Comparison of ENCODE assay signal across 8 cellular contexts in the genomic region with DNA sequence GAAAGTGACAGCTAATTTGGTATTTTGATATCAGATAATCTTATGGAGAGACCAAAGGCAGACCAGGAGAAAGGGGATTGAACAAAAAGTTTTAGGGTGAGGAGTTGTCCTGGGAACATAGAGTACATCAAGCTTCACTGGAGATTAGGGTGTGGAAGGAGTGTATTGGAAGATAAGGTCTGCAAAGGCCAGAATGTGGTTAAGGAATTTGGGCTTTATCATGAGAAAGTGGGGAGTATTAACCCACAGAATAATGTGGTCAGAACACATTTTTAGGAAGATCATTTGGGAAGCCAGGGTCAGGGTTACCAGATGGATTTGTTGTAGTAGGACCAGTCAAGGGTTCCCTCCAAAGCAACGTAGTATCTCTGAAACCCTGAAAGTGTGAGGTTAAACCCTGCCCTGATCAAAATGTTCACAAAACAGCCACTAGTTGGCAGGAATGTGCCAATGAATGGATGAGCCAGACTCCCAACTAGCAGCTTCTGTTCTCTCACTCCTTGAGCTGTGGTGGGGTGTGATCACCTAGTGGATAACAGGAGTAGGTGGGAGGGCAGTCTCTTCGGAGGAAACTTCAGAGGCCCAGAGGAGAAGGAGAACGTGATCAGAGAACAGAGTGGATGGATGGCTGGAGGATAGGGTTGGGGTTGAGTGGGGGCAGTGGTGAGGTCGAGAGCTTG. TPM values are rescaled to one million over a fixed set of nuclear protein-coding genes. Genes with fewer than 3 reads are reported as not detected.
A peak's percentile ranks its signal among the peaks of the same experiment; 100 is the strongest.
DNase-seq lines count a peak whose midpoint lies in the region; ATAC-seq, FAIRE-seq and TF ChIP-seq lines count a peak whose summit lies in the region.

No MANE protein-coding gene starts in this region.

- no peak for TF ChIP-seq POLR2A in adrenal gland (IDR thresholded peaks at IDR 0.05)

- no peaks in the 10 kb centered on the region for H3K27me3 ChIP-seq in adrenal gland

- H3K4me1 ChIP-seq in adrenal gland (replicated peaks in 1 of 2): peaks cover 0 to 11% of the 10 kb centered on the region in 2 donors

- H3K36me3 ChIP-seq in adrenal gland (replicated peaks in 1 of 2): peaks cover 0 to 15% of the 10 kb centered on the region in 2 donors

- intact Hi-C loops in adrenal gland (cut with DNase I): no loop called here
- intact Hi-C loops in left cardiac atrium (cut with DNase I): no loop called here

- DNase-seq in AG08395 (ENCODE audit: low spot score): peak; percentile 79
- DNase-seq in Kasumi-1 (lab: John Stamatoyannopoulos, UW): peak; percentile 93 to 94
- peak; percentile 80 for DNase-seq in RCC 7860 (ENCODE audit: low spot score)
- peak in 5 of 7 donors; percentile 35 to 76 (median 47) for DNase-seq in adrenal gland
- DNase-seq in left cardiac atrium: no peak
- peak; percentile 75 for DNase-seq in retina
- no peak for DNase-seq in amniotic stem cell (lab: John Stamatoyannopoulos, UW)

- no peaks in the 10 kb centered on the region for H3K9me3 ChIP-seq in adrenal gland (replicated peaks in 1 of 3)

- TF ChIP-seq CTCF in GM12874 (IDR thresholded peaks at IDR 0.05; ENCODE audit: insufficient read depth, low read depth, low read length): peak; percentile 83
- peak; percentile 25 to 72 (median 57) for TF ChIP-seq CTCF in adrenal gland (IDR thresholded peaks at IDR 0.05)

- peak; percentile 32 to 46 for ATAC-seq in left cardiac atrium

- peak overlapping the region in 2 of 5 donors; percentile 5 to 84 for H3K27ac ChIP-seq in adrenal gland

- peak; percentile 79 for FAIRE-seq in RCC 7860 (lab: Jason Lieb, UNC)

- WGBS in adrenal gland, 4 donors: 4 to 35% (median 28%) methylated on average over 4 of the region's 4 CpGs

- no peak overlapping the region for H3K4me3 ChIP-seq in adrenal gland

RNA-seq across cellular contexts. Expression of a gene that starts 35.8 kb away (rescaled TPM):
- total RNA-seq in adrenal gland (100 to 1,000 TPM in 1 of 8 donors, 10 to 100 TPM in 7; 15.4 to 123 (median 27.1) TPM), left cardiac atrium (10 to 100 TPM; 10.9 to 12.9 TPM)
- 10 to 100 TPM in 1 of 3 donors, 1 to 10 TPM in 2; 4.6 to 12.3 (median 9.3) TPM for polyA plus RNA-seq in adrenal gland

Comparison
In these comparisons a context has a peak if more than half of its experiments do, and no peak if none do; other contexts are left out.
1. DNase-seq: peak in AG08395 (single experiment), Kasumi-1 (2 of 2), RCC 7860 (single experiment), adrenal gland (5 of 7) and retina (single experiment); none in left cardiac atrium (single experiment) and amniotic stem cell (single experiment).